ENCODE assay signal across 8 cellular contexts in genomic region chr22:39490135-39490798, GRCh38. TPM values are rescaled to one million over a fixed set of nuclear protein-coding genes. Genes with fewer than 3 reads are reported as not detected.
DNase-seq lines count a peak whose midpoint lies in the region; ATAC-seq, FAIRE-seq and TF ChIP-seq lines count a peak whose summit lies in the region.

No MANE protein-coding gene starts in this region.

- intact Hi-C loops in right lobe of liver (cut with DNase I): loop anchor here in 1 of 2 donors (5.0 kb wide), 1 partner anchor 37 kb away; no protein-coding TSS in a partner anchor

- TF ChIP-seq CTCF in right lobe of liver (IDR thresholded peaks at IDR 0.05): no peak

- H3K4me1 ChIP-seq in right lobe of liver: no peaks in the 10 kb centered on the region

- no peaks in the 10 kb centered on the region for H3K9me3 ChIP-seq in right lobe of liver

- H3K36me3 ChIP-seq in right lobe of liver: no peaks in the 10 kb centered on the region

- ATAC-seq in HG03066 (IDR thresholded peaks at IDR 0.05; ENCODE audit: low read depth, unreplicated experiment): peak; percentile 76
- ATAC-seq in right lobe of liver: peak; percentile 88 to 96 (median 90)
- no peak for ATAC-seq in GM21367 (IDR thresholded peaks at IDR 0.05; ENCODE audit: unreplicated experiment)

- DNase-seq in GM12891 (ENCODE audit: insufficient read length, low spot score) (peak; percentile 95), NCI-H526 (lab: John Stamatoyannopoulos, UW) (peak; percentile 40 to 69), cerebellum (ENCODE audit: low spot score) (peak; percentile 91), right lobe of liver (peak; percentile 80 to 86 (median 86))
- peak; percentile 89 for DNase-seq in activated CD4-positive, alpha-beta T cell treated with anti-CD3 and anti-CD28 coated beads for 48 hours
- peak; percentile 54 for DNase-seq in stimulated activated CD8-positive, alpha-beta memory T cell treated with anti-CD3 and anti-CD28 coated beads, Interleukin-15, amount 100 ng/mL, for 1 hour (ENCODE audit: low read depth)

- H3K4me3 ChIP-seq in right lobe of liver: no peak overlapping the region

- WGBS in right lobe of liver (ENCODE audit: insufficient coverage, low coverage, low lambda C conversion rate, missing lambda C conversion rate): 22% methylated on average over 6 of the region's 13 CpGs

- no peak for TF ChIP-seq POLR2A in GM12891 (IDR thresholded peaks at IDR 0.05; ENCODE audit: low read depth, low read length)
- no peak for TF ChIP-seq POLR2A in right lobe of liver (IDR thresholded peaks at IDR 0.05)

- FAIRE-seq in GM12891 (lab: Jason Lieb, UNC): peak; percentile 94

- H3K27ac ChIP-seq in right lobe of liver: no peak overlapping the region

- no peaks in the 10 kb centered on the region for H3K27me3 ChIP-seq in right lobe of liver

TF ChIP-seq in GM12891, 5 proteins besides CTCF, POLR2A, EP300 and RAD21:
- TF ChIP-seq POLR2AphosphoS5 (IDR thresholded peaks at IDR 0.05; ENCODE audit: low read depth, low read length) (no peak), POU2F2 (IDR thresholded peaks at IDR 0.05; ENCODE audit: low read depth, low read length) (no peak), TAF1 (IDR thresholded peaks at IDR 0.05; ENCODE audit: low read depth, low read length) (no peak), SPI1 (IDR thresholded peaks at IDR 0.05; ENCODE audit: low read depth, low read length) (no peak), PAX5 (IDR thresholded peaks at IDR 0.05; ENCODE audit: insufficient read depth, low read length, severe bottlenecking) (no peak)

RNA-seq across cellular contexts. Expression of gene MIEF1, which starts 11.8 kb away (rescaled TPM):
- 19.6 TPM for polyA plus RNA-seq in GM12891 (2012; ENCODE audit: low read depth, missing spikeins)
- total RNA-seq in cerebellum (24.8 TPM), right lobe of liver (10 to 100 TPM; 17.4 to 24.4 (median 21.5) TPM)

RNA-seq across cellular contexts. Expression of gene ATF4, which starts 30.1 kb away (rescaled TPM):
- polyA plus RNA-seq in GM12891 (2012; ENCODE audit: low read depth, missing spikeins): 491 TPM
- total RNA-seq in cerebellum (70.2 TPM), right lobe of liver (100 to 1,000 TPM; 114 to 187 (median 157) TPM)

RNA-seq across cellular contexts. Expression of gene MGAT3, which starts 33.5 kb away (rescaled TPM):
- polyA plus RNA-seq in GM12891 (2012; ENCODE audit: low read depth, missing spikeins): 16.9 TPM
- total RNA-seq in cerebellum (26.0 TPM), right lobe of liver (under 1 TPM in 5 of 6 experiments, not detected in 1; 0.05 to 0.38 (median 0.07) TPM)

RNA-seq across cellular contexts. Expression of gene RPS19BP1, which starts 42.3 kb away (rescaled TPM):
- 62.8 TPM for polyA plus RNA-seq in GM12891 (2012; ENCODE audit: low read depth, missing spikeins)
- total RNA-seq in cerebellum (18.0 TPM), right lobe of liver (100 to 1,000 TPM in 2 of 6 experiments, 10 to 100 TPM in 4; 31.0 to 104 (median 32.8) TPM)

Comparison
In these comparisons a context has a peak if more than half of its experiments do, and no peak if none do; other contexts are left out.
1. RNA of gene MGAT3, which starts 33.5 kb away (total RNA-seq): 26.0 TPM in cerebellum (single experiment); 0.05 to 0.38 TPM in right lobe of liver; every median in the first group is over 10 times any median in the second.
2. Peak in every context shown above with its lines, with median percentiles within 50 percentile points of each other: DNase-seq.